In the genomic region with DNA sequence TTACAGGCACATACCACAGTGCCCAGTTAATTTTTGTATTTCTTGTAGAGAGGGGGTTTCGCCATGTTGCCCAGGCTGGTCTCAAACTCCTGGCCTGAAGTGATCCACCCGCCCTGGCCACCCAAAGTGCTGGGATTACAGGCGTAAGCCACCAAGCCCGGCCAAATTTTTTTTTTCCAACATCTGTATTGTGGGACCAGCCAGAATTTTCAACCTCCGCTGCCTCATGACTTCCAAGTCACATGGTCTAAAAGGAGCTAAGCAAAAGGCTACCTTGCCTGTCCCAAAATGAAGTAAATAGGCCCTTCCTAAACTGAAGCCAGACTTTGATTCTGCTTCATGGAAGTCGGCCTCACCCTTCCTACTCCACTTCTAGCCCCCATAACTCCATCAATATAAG, we compare ENCODE assay signal across 17 cellular contexts. TPM values are rescaled to one million over a fixed set of nuclear protein-coding genes. Genes with fewer than 3 reads are reported as not detected.
DNase-seq lines count a peak whose midpoint lies in the region; ATAC-seq and TF ChIP-seq lines count a peak whose summit lies in the region.
"Had no signal": no experiment of that assay in that cellular context is flagged by ENCODE, and none has a peak within 500 bp of the region (broad histone marks: within the 10 kb centered on the region; RNA-seq: fewer than 3 reads in every experiment).

No MANE protein-coding gene starts in this region.

- peaks cover 6 to 9% of the 10 kb centered on the region in 2 donors for H3K36me3 Mint-ChIP-seq in activated naive CD4-positive, alpha-beta T cell treated with anti-CD3 and anti-CD28 coated beads, Interleukin-2, amount 50 U/mL, for 72 hours
- H3K36me3 Mint-ChIP-seq in activated naive CD4-positive, alpha-beta T cell treated with anti-CD3 and anti-CD28 coated beads, Interleukin-2, amount 10 ng/mL, durations not matched to agents 7 days and 5 days: peaks cover 37% of the 10 kb centered on the region

- over 99% methylated on average over 6 of the region's 6 CpGs for WGBS in mesenchymal stem cell

- H3K9ac ChIP-seq in mesenchymal stem cell (ENCODE audit: low read length) (peak overlapping the region; percentile 37), skeletal muscle tissue (ENCODE audit: low read depth in 1 of 3, low read length in 3 of 3) (peak overlapping the region in 2 of 3 donors; percentile 47 to 68)

- POLR2A ChIA-PET in RWPE1 (lab: Yijun Ruan, JAX; ENCODE audit: low non-redundant PET): interaction anchor here (0.7 to 0.8 kb wide), 2 partner anchors 28 to 30 kb away, joined by 3 to 16 read pairs; no protein-coding TSS in a partner anchor

- H3K18ac ChIP-seq in mesenchymal stem cell (ENCODE audit: low read depth in 1 of 2, low read length in 2 of 2): no peak overlapping the region

- no peak overlapping the region for H3K4me3 ChIP-seq in mesenchymal stem cell (ENCODE audit: insufficient read depth in 1 of 2, low read depth in 1 of 2, low read length in 2 of 2)
- no peak overlapping the region for H3K4me3 ChIP-seq in skeletal muscle tissue (ENCODE audit: low read length in 3 of 3)
- H3K4me3 ChIP-seq: PC-9 had no signal

- no peak overlapping the region for H2BK15ac ChIP-seq in mesenchymal stem cell (ENCODE audit: low read depth, poor library complexity, severe bottlenecking)

- H2AFZ ChIP-seq in mesenchymal stem cell (ENCODE audit: low read depth, low read length): no peak overlapping the region
- H2AFZ ChIP-seq: PC-9 had no signal

- H3K4me3 Mint-ChIP-seq in activated naive CD4-positive, alpha-beta T cell treated with anti-CD3 and anti-CD28 coated beads, Interleukin-2, amount 10 ng/mL, durations not matched to agents 7 days and 5 days: no peak overlapping the region

- H3K27me3 Mint-ChIP-seq in activated naive CD4-positive, alpha-beta T cell treated with anti-CD3 and anti-CD28 coated beads, Interleukin-2, amount 10 ng/mL, durations not matched to agents 7 days and 5 days: no peaks in the 10 kb centered on the region

- H3K23ac ChIP-seq in mesenchymal stem cell (ENCODE audit: low read length in 2 of 2): no peak overlapping the region

- no peak for ATAC-seq in activated naive CD4-positive, alpha-beta T cell treated with anti-CD3 and anti-CD28 coated beads, Interleukin-2, amount 50 U/mL, for 72 hours

- no peak overlapping the region for H3K4me2 ChIP-seq in mesenchymal stem cell (ENCODE audit: low read length, poor library complexity, severe bottlenecking)
- H3K4me2 ChIP-seq: PC-9 had no signal

- H3K9me3 Mint-ChIP-seq in activated naive CD4-positive, alpha-beta T cell treated with anti-CD3 and anti-CD28 coated beads, Interleukin-2, amount 50 U/mL, for 72 hours: no peaks in the 10 kb centered on the region
- H3K9me3 Mint-ChIP-seq in activated naive CD4-positive, alpha-beta T cell treated with anti-CD3 and anti-CD28 coated beads, Interleukin-2, amount 10 ng/mL, durations not matched to agents 7 days and 5 days: no peaks in the 10 kb centered on the region

- H3K27ac ChIP-seq in RWPE1 (peak overlapping the region; percentile 31), mesenchymal stem cell (ENCODE audit: low read length, poor library complexity, severe bottlenecking) (no peak overlapping the region), skeletal muscle tissue (ENCODE audit: low read depth, low read length) (peak overlapping the region; percentile 86)
- H3K27ac ChIP-seq: PC-9 had no signal

- H3K36me3 ChIP-seq in mesenchymal stem cell (ENCODE audit: control insufficient read depth in 1 of 2, insufficient read depth in 2 of 2, low read depth in 1 of 2, low read length in 2 of 2): peaks cover 41 to 68% of the 10 kb centered on the region in 2 experiments
- H3K36me3 ChIP-seq in skeletal muscle tissue (ENCODE audit: control insufficient read depth in 3 of 3, insufficient read depth in 3 of 3, low read length in 3 of 3): peaks cover 38 to 47% (median 39%) of the 10 kb centered on the region in 3 donors

- no peak overlapping the region for H2BK12ac ChIP-seq in mesenchymal stem cell (ENCODE audit: low read length in 2 of 2)

- TF ChIP-seq CTCF in RWPE1 (conservative IDR thresholded peaks at IDR 0.05; ENCODE audit: low read depth): no peak

- no peak overlapping the region for H2AK5ac ChIP-seq in mesenchymal stem cell (ENCODE audit: low read length, severe bottlenecking)

- no peak overlapping the region for H2BK120ac ChIP-seq in mesenchymal stem cell (ENCODE audit: low read depth, low read length)

- no peaks in the 10 kb centered on the region for H3K9me3 ChIP-seq in mesenchymal stem cell (ENCODE audit: control insufficient read depth, low read length)
- H3K9me3 ChIP-seq in skeletal muscle tissue (ENCODE audit: control insufficient read depth in 3 of 3, low read length in 3 of 3): no peaks in the 10 kb centered on the region
- H3K9me3 ChIP-seq: Caco-2 had no signal

- H3K4me1 ChIP-seq in mesenchymal stem cell (ENCODE audit: control insufficient read depth, insufficient read depth, low read depth, low read length): peaks cover 26% of the 10 kb centered on the region
- H3K4me1 ChIP-seq in skeletal muscle tissue (ENCODE audit: control insufficient read depth in 3 of 3, insufficient read depth in 3 of 3, low read length in 3 of 3): peaks cover 68 to 76% (median 70%) of the 10 kb centered on the region in 3 donors

- H2BK5ac ChIP-seq in mesenchymal stem cell (ENCODE audit: low read depth, low read length, poor library complexity, severe bottlenecking): no peak overlapping the region

- peaks cover 7% of the 10 kb centered on the region for H3K4me1 Mint-ChIP-seq in activated naive CD4-positive, alpha-beta T cell treated with anti-CD3 and anti-CD28 coated beads, Interleukin-2, amount 10 ng/mL, durations not matched to agents 7 days and 5 days

- H3K27me3 ChIP-seq in mesenchymal stem cell (ENCODE audit: control insufficient read depth in 1 of 2, insufficient read depth in 1 of 2, low read length in 2 of 2) (no peaks in the 10 kb centered on the region), skeletal muscle tissue (ENCODE audit: control insufficient read depth in 3 of 3, insufficient read depth in 3 of 3, low read length in 3 of 3) (no peaks in the 10 kb centered on the region)

- no peak overlapping the region for H4K8ac ChIP-seq in mesenchymal stem cell (ENCODE audit: low read length)

- H3K27ac Mint-ChIP-seq in activated naive CD4-positive, alpha-beta T cell treated with anti-CD3 and anti-CD28 coated beads, Interleukin-2, amount 50 U/mL, for 72 hours: peak overlapping the region; percentile 32 to 73
- H3K27ac Mint-ChIP-seq in activated naive CD4-positive, alpha-beta T cell treated with anti-CD3 and anti-CD28 coated beads, Interleukin-2, amount 10 ng/mL, durations not matched to agents 7 days and 5 days: no peak overlapping the region

- H4K91ac ChIP-seq in mesenchymal stem cell (ENCODE audit: low read length): no peak overlapping the region

- no peak overlapping the region for H3K4ac ChIP-seq in mesenchymal stem cell (ENCODE audit: low read depth in 1 of 2, low read length in 2 of 2)

- CTCF ChIA-PET in activated naive CD4-positive, alpha-beta T cell treated with anti-CD3 and anti-CD28 coated beads, Interleukin-2, amount 10 ng/mL, durations not matched to agents 7 days and 5 days (lab: Charles Lee): interaction anchor here (1.0 to 4.0 kb wide), 2 partner anchors 8 to 15 kb away, joined by 4 to 17 read pairs; a partner anchor contains a TSS
- CTCF ChIA-PET in RWPE1 (lab: Yijun Ruan, JAX): interaction anchor here (0.6 kb wide), 1 partner anchor 9 kb away, joined by 3 read pairs; no protein-coding TSS in a partner anchor

- H3K14ac ChIP-seq in mesenchymal stem cell (ENCODE audit: low read length in 2 of 2): no peak overlapping the region

- H3K79me1 ChIP-seq in mesenchymal stem cell (replicated peaks; ENCODE audit: low read length, poor library complexity, severe bottlenecking): peaks cover 22% of the 10 kb centered on the region

- no peak for DNase-seq in activated naive CD4-positive, alpha-beta T cell treated with anti-CD3 and anti-CD28 coated beads, Interleukin-2, amount 50 U/mL, for 72 hours (ENCODE audit: low spot score in 2 of 2)
- DNase-seq in activated naive CD4-positive, alpha-beta T cell treated with anti-CD3 and anti-CD28 coated beads, Interleukin-2, amount 10 ng/mL, durations not matched to agents 7 days and 5 days: no peak
- DNase-seq in RWPE1 (ENCODE audit: low spot score) (no peak), mesenchymal stem cell (no peak), NCI-H526 (lab: John Stamatoyannopoulos, UW) (no peak), NCI-H2227 treated with DMSO at 0.1 percent for 48 hours (lab: John Stamatoyannopoulos, UW) (no peak)
- DNase-seq: AML-193, Caco-2, DMS53, KBM-7, NCI-H1048, NCI-H1694, NCI-H2107, NCI-H446, NCI-H748 treated with DMSO at 0.1 percent for 48 hours, PC-9 had no signal

RNA-seq across cellular contexts. Expression of a gene that starts 4.2 kb away (rescaled TPM):
- total RNA-seq in activated naive CD4-positive, alpha-beta T cell treated with anti-CD3 and anti-CD28 coated beads, Interleukin-2, amount 50 U/mL, for 72 hours: 10 to 100 TPM; 70.3 to 94.6 TPM
- polyA plus RNA-seq in mesenchymal stem cell (2013, experiment 1 of 2): 51.2 TPM
- polyA plus RNA-seq in mesenchymal stem cell (2013, experiment 2 of 2): 49.7 TPM
- 51.7 TPM for total RNA-seq in skeletal muscle tissue

RNA-seq across cellular contexts. Expression of a gene that starts 15.6 kb away (rescaled TPM):
- total RNA-seq in activated naive CD4-positive, alpha-beta T cell treated with anti-CD3 and anti-CD28 coated beads, Interleukin-2, amount 50 U/mL, for 72 hours: 10 to 100 TPM; 66.2 to 82.3 TPM
- polyA plus RNA-seq in mesenchymal stem cell (2013, experiment 1 of 2): 51.0 TPM
- polyA plus RNA-seq in mesenchymal stem cell (2013, experiment 2 of 2): 49.6 TPM
- total RNA-seq in skeletal muscle tissue: 4.7 TPM

RNA-seq across cellular contexts. Expression of a gene that starts 20.9 kb away (rescaled TPM):
- total RNA-seq in activated naive CD4-positive, alpha-beta T cell treated with anti-CD3 and anti-CD28 coated beads, Interleukin-2, amount 50 U/mL, for 72 hours: 10 to 100 TPM; 32.1 to 47.9 TPM
- 3.9 TPM for polyA plus RNA-seq in mesenchymal stem cell (2013, experiment 1 of 2)
- 3.3 TPM for polyA plus RNA-seq in mesenchymal stem cell (2013, experiment 2 of 2)
- total RNA-seq in skeletal muscle tissue: 2,880 TPM

RNA-seq across cellular contexts. Expression of a gene that starts 23.5 kb away (rescaled TPM):
- total RNA-seq in activated naive CD4-positive, alpha-beta T cell treated with anti-CD3 and anti-CD28 coated beads, Interleukin-2, amount 50 U/mL, for 72 hours: 1,000 to 10,000 TPM; 1,929 to 1,966 TPM
- 1,651 TPM for polyA plus RNA-seq in mesenchymal stem cell (2013, experiment 1 of 2)
- polyA plus RNA-seq in mesenchymal stem cell (2013, experiment 2 of 2): 1,671 TPM
- total RNA-seq in skeletal muscle tissue: 137 TPM

RNA-seq across cellular contexts. Expression of a gene that starts 25.5 kb away (rescaled TPM):
- total RNA-seq in activated naive CD4-positive, alpha-beta T cell treated with anti-CD3 and anti-CD28 coated beads, Interleukin-2, amount 50 U/mL, for 72 hours: 1 to 10 TPM in 1 of 2 donors, under 1 TPM in 1; 0.53 to 2.6 TPM
- 0.83 TPM for polyA plus RNA-seq in mesenchymal stem cell (2013, experiment 1 of 2)
- 0.70 TPM for polyA plus RNA-seq in mesenchymal stem cell (2013, experiment 2 of 2)
- total RNA-seq in skeletal muscle tissue: not detected

Comparison
In these comparisons a context has a peak if more than half of its experiments do, and no peak if none do; other contexts are left out.
1. RNA of a gene that starts 15.6 kb away (total RNA-seq): 66.2 to 82.3 TPM in activated naive CD4-positive, alpha-beta T cell treated with anti-CD3 and anti-CD28 coated beads, Interleukin-2, amount 50 U/mL, for 72 hours; 4.7 TPM in skeletal muscle tissue (single experiment); every median in the first group is over 10 times any median in the second.
2. RNA of a gene that starts 20.9 kb away (total RNA-seq): 2,880 TPM in skeletal muscle tissue (single experiment); 32.1 to 47.9 TPM in activated naive CD4-positive, alpha-beta T cell treated with anti-CD3 and anti-CD28 coated beads, Interleukin-2, amount 50 U/mL, for 72 hours; every median in the first group is over 10 times any median in the second.